ENCODE assay signal across 15 cellular contexts in the genomic region with DNA sequence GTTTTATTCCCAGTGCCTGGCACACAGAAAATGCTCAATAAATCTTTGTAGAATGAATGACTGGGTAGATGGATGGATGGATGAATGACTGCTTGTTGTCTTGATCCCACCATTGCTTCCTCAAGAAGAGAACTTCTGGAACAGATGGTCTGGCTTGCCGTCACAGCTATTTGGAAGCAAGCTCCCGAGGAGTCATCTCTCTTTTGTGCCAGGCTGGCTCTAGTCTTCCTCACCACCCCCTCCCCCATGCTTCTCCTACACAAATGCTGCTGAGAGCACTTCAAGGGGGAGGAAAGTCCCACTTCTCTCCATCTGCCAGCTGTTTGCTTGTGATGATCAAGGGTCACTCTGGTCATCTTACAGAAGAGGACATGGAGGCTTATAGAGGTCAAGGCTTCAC. TPM values are rescaled to one million over a fixed set of nuclear protein-coding genes. Genes with fewer than 3 reads are reported as not detected.
DNase-seq lines count a peak whose midpoint lies in the region; ATAC-seq and TF ChIP-seq lines count a peak whose summit lies in the region.
"Had no signal": no experiment of that assay in that cellular context is flagged by ENCODE, and none has a peak within 500 bp of the region (broad histone marks: within the 10 kb centered on the region; RNA-seq: fewer than 3 reads in every experiment).

No MANE protein-coding gene starts in this region.

- ATAC-seq in activated B cell treated with CpG ODN at 0.5 μM for 24 hours (ENCODE audit: low read depth) = no peak
- ATAC-seq: activated T-helper 17 cell treated with anti-CD3 and anti-CD28 coated beads, Interleukin-2, amount 50 U/mL, for 72 hours had no signal

- POLR2A ChIA-PET in activated B cell treated with CpG ODN at 0.5 μM for 24 hours (lab: Charles Lee) = interaction anchor here (0.6 to 1.5 kb wide), 4 partner anchors 11 to 123 kb away, joined by 3 to 8 read pairs (median 4); a partner anchor contains a TSS

- H3K4me1 ChIP-seq in mesodermal cell (ENCODE audit: control insufficient read depth, insufficient read depth, low read length, poor library complexity, severe bottlenecking) = peaks cover 24% of the 10 kb centered on the region
- H3K4me1 ChIP-seq: HAP-1, suprapubic skin had no signal

- peaks cover 10% of the 10 kb centered on the region for H3K9me3 ChIP-seq in mesodermal cell (ENCODE audit: control insufficient read depth, low read length)
- H3K9me3 ChIP-seq: HAP-1, suprapubic skin had no signal

- peaks cover 5% of the 10 kb centered on the region for H3K27me3 Mint-ChIP-seq in HFFc6 (ENCODE audit: insufficient read depth)
- H3K27me3 Mint-ChIP-seq in activated B cell treated with CpG ODN at 0.5 μM for 24 hours = peaks cover 23% of the 10 kb centered on the region

- CTCF ChIA-PET in activated B cell treated with CpG ODN at 0.5 μM for 24 hours (lab: Charles Lee) = interaction anchor here (1.3 kb wide), 1 partner anchor 16 kb away, joined by 3 read pairs; no protein-coding TSS in a partner anchor

- H3K27ac Mint-ChIP-seq in HFFc6 (peak overlapping the region; percentile 87), activated B cell treated with CpG ODN at 0.5 μM for 24 hours (peak overlapping the region; percentile 35)
- H3K27ac Mint-ChIP-seq: activated T-helper 17 cell treated with anti-CD3 and anti-CD28 coated beads, Interleukin-2, amount 50 U/mL, for 72 hours had no signal

- H3K4me1 Mint-ChIP-seq in HFFc6 (ENCODE audit: low read depth) (peaks cover 35% of the 10 kb centered on the region), activated B cell treated with CpG ODN at 0.5 μM for 24 hours (peaks cover 35% of the 10 kb centered on the region)
- H3K4me1 Mint-ChIP-seq: activated T-helper 17 cell treated with anti-CD3 and anti-CD28 coated beads, Interleukin-2, amount 50 U/mL, for 72 hours; central memory CD8-positive, alpha-beta T cell had no signal

- in situ Hi-C loops in KBM-7 (cut with MboI; ENCODE audit: low pct_unique_long_range_greater_than_20kb, low sequenced_read_pairs) = no loop called here

- intact Hi-C loops in activated B cell treated with CpG ODN at 0.5 μM for 24 hours (cut with micrococcal nuclease) = no loop called here

- WGBS in mesodermal cell (ENCODE audit: insufficient coverage in 2 of 2), 2 experiments = 73% methylated on average over 2 of the region's 2 CpGs; no CpG with 5 or more reads in 1 of the 2 experiments

- no peak overlapping the region for H3K4me3 ChIP-seq in mesodermal cell (ENCODE audit: extremely low read depth, insufficient read depth, low read length, poor library complexity, severe bottlenecking)
- H3K4me3 ChIP-seq: HAP-1, suprapubic skin had no signal

- TF ChIP-seq CTCF in HFFc6 (IDR thresholded peaks at IDR 0.05) = no peak
- no peak for TF ChIP-seq CTCF in activated B cell treated with CpG ODN at 0.5 μM for 24 hours (IDR thresholded peaks at IDR 0.05)

- DNase-seq in Ammon's horn (ENCODE audit: low spot score) (peak; percentile 34), HFFc6 (no peak), activated B cell treated with CpG ODN at 0.5 μM for 24 hours (no peak), glomerular visceral epithelial cell (ENCODE audit: extremely low spot score) (no peak), KBM-7 (no peak), foreskin melanocyte (no peak)
- no peak for DNase-seq in activated naive CD4-positive, alpha-beta T cell treated with Interleukin-2 at 50 U/mL for 16 hours
- DNase-seq: effector CD8-positive, alpha-beta T cell; stimulated activated CD4-positive, alpha-beta T cell treated with anti-CD3 and anti-CD28 coated beads, Interleukin-2, amount 100 ng/mL, for 48 hours; T-helper 2 cell had no signal

- H3K4me3 Mint-ChIP-seq in HFFc6 (no peak overlapping the region), activated B cell treated with CpG ODN at 0.5 μM for 24 hours (peak overlapping the region; percentile 16)
- H3K4me3 Mint-ChIP-seq: activated T-helper 17 cell treated with anti-CD3 and anti-CD28 coated beads, Interleukin-2, amount 50 U/mL, for 72 hours; central memory CD8-positive, alpha-beta T cell had no signal

- no peaks in the 10 kb centered on the region for H3K36me3 Mint-ChIP-seq in HFFc6 (ENCODE audit: low read depth)
- no peaks in the 10 kb centered on the region for H3K36me3 Mint-ChIP-seq in activated B cell treated with CpG ODN at 0.5 μM for 24 hours (ENCODE audit: low read depth)

- H3K27ac ChIP-seq in mesodermal cell (ENCODE audit: low read depth, low read length, severe bottlenecking) = peak overlapping the region; percentile 86
- H3K27ac ChIP-seq: suprapubic skin had no signal

- no peaks in the 10 kb centered on the region for H3K36me3 ChIP-seq in mesodermal cell (ENCODE audit: control insufficient read depth, insufficient read depth, low read length)
- H3K36me3 ChIP-seq: HAP-1, suprapubic skin had no signal

- H3K9me3 Mint-ChIP-seq in HFFc6 = no peaks in the 10 kb centered on the region
- no peaks in the 10 kb centered on the region for H3K9me3 Mint-ChIP-seq in activated B cell treated with CpG ODN at 0.5 μM for 24 hours
- H3K9me3 Mint-ChIP-seq: activated T-helper 17 cell treated with anti-CD3 and anti-CD28 coated beads, Interleukin-2, amount 50 U/mL, for 72 hours; central memory CD8-positive, alpha-beta T cell had no signal

RNA-seq across cellular contexts. Expression of a gene that starts 11.6 kb away (rescaled TPM):
- 1 to 10 TPM; 3.0 to 5.4 (median 3.5) TPM for total RNA-seq in HFFc6 (2021; fragmentation: NEBNext Ultra II Directional; extraction: Animal tissue kit (Norgen Biotek cat#: 25700))
- 7.2 and 7.4 TPM in 2 replicates for total RNA-seq in activated B cell treated with CpG ODN at 0.5 μM for 24 hours
- 24.8 TPM for polyA plus RNA-seq in mesodermal cell (2013, experiment 1 of 2)
- polyA plus RNA-seq in mesodermal cell (2013, experiment 2 of 2) = 19.4 TPM
